1 cellular context compared by ENCODE assay signal in the genomic region with DNA sequence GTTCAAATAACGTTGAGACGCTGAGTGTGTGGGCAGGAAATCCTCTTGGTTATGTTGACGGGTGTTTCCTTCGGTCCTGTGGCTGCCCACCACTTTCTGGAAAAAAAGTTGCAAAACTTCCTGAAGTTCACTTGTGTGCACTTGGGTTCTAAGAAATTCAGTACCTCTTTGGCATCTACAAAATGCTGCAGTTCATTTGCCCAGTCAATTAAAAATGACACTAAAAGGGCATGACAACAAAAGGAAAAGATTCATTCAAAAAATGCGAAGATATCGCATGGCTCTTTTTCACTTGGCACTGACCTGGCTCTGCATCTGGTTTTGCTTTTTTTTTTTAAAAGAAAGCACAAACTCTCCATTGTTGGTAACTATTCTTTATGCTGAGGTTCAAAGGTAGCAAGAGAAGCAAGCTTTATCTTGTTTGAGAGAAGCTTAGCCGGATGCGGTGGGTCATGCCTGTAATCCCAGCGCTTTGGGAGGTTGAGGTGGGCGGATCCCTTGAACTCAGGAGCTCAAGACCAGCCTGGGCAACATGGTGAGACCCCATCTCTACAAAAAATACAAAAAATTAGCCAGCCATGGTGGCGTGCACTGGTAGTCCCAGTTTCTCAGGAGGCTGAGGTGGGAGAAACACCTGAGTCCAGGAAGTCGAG.
TF ChIP-seq lines count a peak whose summit lies in the region.

No MANE protein-coding gene starts in this region.

TF ChIP-seq in HepG2, 621 proteins besides CTCF, POLR2A, EP300 and RAD21 (continued from another document and continues in another):
- TF ChIP-seq, protein P1, sequence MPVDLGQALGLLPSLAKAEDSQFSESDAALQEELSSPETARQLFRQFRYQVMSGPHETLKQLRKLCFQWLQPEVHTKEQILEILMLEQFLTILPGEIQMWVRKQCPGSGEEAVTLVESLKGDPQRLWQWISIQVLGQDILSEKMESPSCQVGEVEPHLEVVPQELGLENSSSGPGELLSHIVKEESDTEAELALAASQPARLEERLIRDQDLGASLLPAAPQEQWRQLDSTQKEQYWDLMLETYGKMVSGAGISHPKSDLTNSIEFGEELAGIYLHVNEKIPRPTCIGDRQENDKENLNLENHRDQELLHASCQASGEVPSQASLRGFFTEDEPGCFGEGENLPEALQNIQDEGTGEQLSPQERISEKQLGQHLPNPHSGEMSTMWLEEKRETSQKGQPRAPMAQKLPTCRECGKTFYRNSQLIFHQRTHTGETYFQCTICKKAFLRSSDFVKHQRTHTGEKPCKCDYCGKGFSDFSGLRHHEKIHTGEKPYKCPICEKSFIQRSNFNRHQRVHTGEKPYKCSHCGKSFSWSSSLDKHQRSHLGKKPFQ (CRISPR knock-in tag; IDR thresholded peaks at IDR 0.05; ENCODE audit: insufficient replicate concordance) = peak; percentile 47
- TF ChIP-seq, protein P2, sequence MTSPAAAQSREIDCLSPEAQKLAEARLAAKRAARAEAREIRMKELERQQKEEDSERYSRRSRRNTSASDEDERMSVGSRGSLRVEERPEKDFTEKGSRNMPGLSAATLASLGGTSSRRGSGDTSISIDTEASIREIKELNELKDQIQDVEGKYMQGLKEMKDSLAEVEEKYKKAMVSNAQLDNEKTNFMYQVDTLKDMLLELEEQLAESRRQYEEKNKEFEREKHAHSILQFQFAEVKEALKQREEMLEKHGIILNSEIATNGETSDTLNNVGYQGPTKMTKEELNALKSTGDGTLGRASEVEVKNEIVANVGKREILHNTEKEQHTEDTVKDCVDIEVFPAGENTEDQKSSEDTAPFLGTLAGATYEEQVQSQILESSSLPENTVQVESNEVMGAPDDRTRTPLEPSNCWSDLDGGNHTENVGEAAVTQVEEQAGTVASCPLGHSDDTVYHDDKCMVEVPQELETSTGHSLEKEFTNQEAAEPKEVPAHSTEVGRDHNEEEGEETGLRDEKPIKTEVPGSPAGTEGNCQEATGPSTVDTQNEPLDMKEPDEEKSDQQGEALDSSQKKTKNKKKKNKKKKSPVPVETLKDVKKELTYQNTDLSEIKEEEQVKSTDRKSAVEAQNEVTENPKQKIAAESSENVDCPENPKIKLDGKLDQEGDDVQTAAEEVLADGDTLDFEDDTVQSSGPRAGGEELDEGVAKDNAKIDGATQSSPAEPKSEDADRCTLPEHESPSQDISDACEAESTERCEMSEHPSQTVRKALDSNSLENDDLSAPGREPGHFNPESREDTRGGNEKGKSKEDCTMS (CRISPR knock-in tag; conservative IDR thresholded peaks at IDR 0.05) = 0 out of 2 replicates have a peak, but pooled peaks have one; percentile 4
- TF ChIP-seq JUN (CRISPR knock-in tag; IDR thresholded peaks at IDR 0.05) (no peak), NONO (IDR thresholded peaks at IDR 0.05) (no peak), NONO (CRISPR knock-in tag; conservative IDR thresholded peaks at IDR 0.05) (0 out of 2 replicates have a peak, but pooled peaks have one; percentile 21), SAP130 (CRISPR knock-in tag; IDR thresholded peaks at IDR 0.05; ENCODE audit: low read depth) (peak; percentile 67; the same call in 1 of the 2 replicates), ATF1 (CRISPR knock-in tag; IDR thresholded peaks at IDR 0.05) (no peak), ZNF672 (CRISPR knock-in tag; IDR thresholded peaks at IDR 0.05) (no peak), TAF1 (CRISPR knock-in tag; IDR thresholded peaks at IDR 0.05) (peak; percentile 10; the same call in 1 of the 2 replicates), ZNF746 (CRISPR knock-in tag; IDR thresholded peaks at IDR 0.05) (peak; percentile 65; the same call in 1 of the 2 replicates), CREM (IDR thresholded peaks at IDR 0.05) (peak; percentile 67; the same call in 1 of the 2 replicates), CREM (CRISPR knock-in tag; IDR thresholded peaks at IDR 0.05) (no peak), MTF2 (CRISPR knock-in tag; IDR thresholded peaks at IDR 0.05; ENCODE audit: borderline replicate concordance) (no peak), GATAD1 (CRISPR knock-in tag; IDR thresholded peaks at IDR 0.05) (0 out of 2 replicates have a peak, but pooled peaks have one; percentile 29), ZNF329 (CRISPR knock-in tag; IDR thresholded peaks at IDR 0.05; ENCODE audit: low read depth) (no peak), ELF1 (CRISPR knock-in tag; IDR thresholded peaks at IDR 0.05) (no peak), NFIC (IDR thresholded peaks at IDR 0.05; ENCODE audit: low read length) (peak; percentile 62; the same call in 1 of the 2 replicates), MAX (IDR thresholded peaks at IDR 0.05) (no peak), MYC (CRISPR knock-in tag; IDR thresholded peaks at IDR 0.05; ENCODE audit: borderline replicate concordance) (peak; percentile 20; the same call in 1 of the 2 replicates), TEAD3 (CRISPR knock-in tag; optimal IDR thresholded peaks at IDR 0.05; ENCODE audit: borderline replicate concordance) (peak; percentile 75), RARA (CRISPR knock-in tag; IDR thresholded peaks at IDR 0.05) (peak; percentile 73), ARID2 (CRISPR knock-in tag; IDR thresholded peaks at IDR 0.05; ENCODE audit: borderline replicate concordance) (no peak), ZNF775 (CRISPR knock-in tag; IDR thresholded peaks at IDR 0.05; ENCODE audit: borderline replicate concordance) (peak; percentile 98), REST (IDR thresholded peaks at IDR 0.05; ENCODE audit: borderline replicate concordance in 1 of 2, low read depth in 1 of 2, low read length in 2 of 2) (0 out of 4 replicates have a peak, but pooled peaks of 1 of the 2 experiments have one; percentile 23), SP5 (CRISPR knock-in tag; IDR thresholded peaks at IDR 0.05; ENCODE audit: borderline replicate concordance, low read depth) (peak; percentile 87), ZEB1 (IDR thresholded peaks at IDR 0.05; ENCODE audit: insufficient replicate concordance, low read depth) (no peak), TOPORS (CRISPR knock-in tag; IDR thresholded peaks at IDR 0.05) (no peak), ZBTB39 (CRISPR knock-in tag; IDR thresholded peaks at IDR 0.05) (no peak), RAD51 (IDR thresholded peaks at IDR 0.05; ENCODE audit: borderline replicate concordance) (no peak), SIX1 (CRISPR knock-in tag; IDR thresholded peaks at IDR 0.05; ENCODE audit: borderline replicate concordance) (peak; percentile 40; the same call in 1 of the 2 replicates), RCOR2 (CRISPR knock-in tag; IDR thresholded peaks at IDR 0.05) (peak; percentile 70), POLR2AphosphoS5 (IDR thresholded peaks at IDR 0.05; ENCODE audit: low read depth, low read length) (0 out of 2 replicates have a peak, but pooled peaks have one; percentile 31), HMG20B (CRISPR knock-in tag; conservative IDR thresholded peaks at IDR 0.05) (no peak), FOSL2 (CRISPR knock-in tag; IDR thresholded peaks at IDR 0.05) (peak; percentile 73)
- TF ChIP-seq, protein P3, sequence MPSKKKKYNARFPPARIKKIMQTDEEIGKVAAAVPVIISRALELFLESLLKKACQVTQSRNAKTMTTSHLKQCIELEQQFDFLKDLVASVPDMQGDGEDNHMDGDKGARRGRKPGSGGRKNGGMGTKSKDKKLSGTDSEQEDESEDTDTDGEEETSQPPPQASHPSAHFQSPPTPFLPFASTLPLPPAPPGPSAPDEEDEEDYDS (CRISPR knock-in tag; IDR thresholded peaks at IDR 0.05) = peak; percentile 63
- TF ChIP-seq, protein P4, sequence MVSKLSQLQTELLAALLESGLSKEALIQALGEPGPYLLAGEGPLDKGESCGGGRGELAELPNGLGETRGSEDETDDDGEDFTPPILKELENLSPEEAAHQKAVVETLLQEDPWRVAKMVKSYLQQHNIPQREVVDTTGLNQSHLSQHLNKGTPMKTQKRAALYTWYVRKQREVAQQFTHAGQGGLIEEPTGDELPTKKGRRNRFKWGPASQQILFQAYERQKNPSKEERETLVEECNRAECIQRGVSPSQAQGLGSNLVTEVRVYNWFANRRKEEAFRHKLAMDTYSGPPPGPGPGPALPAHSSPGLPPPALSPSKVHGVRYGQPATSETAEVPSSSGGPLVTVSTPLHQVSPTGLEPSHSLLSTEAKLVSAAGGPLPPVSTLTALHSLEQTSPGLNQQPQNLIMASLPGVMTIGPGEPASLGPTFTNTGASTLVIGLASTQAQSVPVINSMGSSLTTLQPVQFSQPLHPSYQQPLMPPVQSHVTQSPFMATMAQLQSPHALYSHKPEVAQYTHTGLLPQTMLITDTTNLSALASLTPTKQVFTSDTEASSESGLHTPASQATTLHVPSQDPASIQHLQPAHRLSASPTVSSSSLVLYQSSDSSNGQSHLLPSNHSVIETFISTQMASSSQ (IDR thresholded peaks at IDR 0.05; ENCODE audit: low read depth) = 0 out of 2 replicates have a peak, but pooled peaks have one; percentile 17
- TF ChIP-seq, protein P4 (CRISPR knock-in tag; IDR thresholded peaks at IDR 0.05; ENCODE audit: borderline replicate concordance) = peak; percentile 76; the same call in 1 of the 2 replicates
- TF ChIP-seq, protein P5, sequence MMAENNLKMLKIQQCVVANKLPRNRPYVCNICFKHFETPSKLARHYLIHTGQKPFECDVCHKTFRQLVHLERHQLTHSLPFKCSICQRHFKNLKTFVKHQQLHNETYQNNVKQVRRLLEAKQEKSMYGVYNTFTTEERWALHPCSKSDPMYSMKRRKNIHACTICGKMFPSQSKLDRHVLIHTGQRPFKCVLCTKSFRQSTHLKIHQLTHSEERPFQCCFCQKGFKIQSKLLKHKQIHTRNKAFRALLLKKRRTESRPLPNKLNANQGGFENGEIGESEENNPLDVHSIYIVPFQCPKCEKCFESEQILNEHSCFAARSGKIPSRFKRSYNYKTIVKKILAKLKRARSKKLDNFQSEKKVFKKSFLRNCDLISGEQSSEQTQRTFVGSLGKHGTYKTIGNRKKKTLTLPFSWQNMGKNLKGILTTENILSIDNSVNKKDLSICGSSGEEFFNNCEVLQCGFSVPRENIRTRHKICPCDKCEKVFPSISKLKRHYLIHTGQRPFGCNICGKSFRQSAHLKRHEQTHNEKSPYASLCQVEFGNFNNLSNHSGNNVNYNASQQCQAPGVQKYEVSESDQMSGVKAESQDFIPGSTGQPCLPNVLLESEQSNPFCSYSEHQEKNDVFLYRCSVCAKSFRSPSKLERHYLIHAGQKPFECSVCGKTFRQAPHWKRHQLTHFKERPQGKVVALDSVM (CRISPR knock-in tag; IDR thresholded peaks at IDR 0.05) = 0 out of 2 replicates have a peak, but pooled peaks have one; percentile 15
- TF ChIP-seq, protein P6, sequence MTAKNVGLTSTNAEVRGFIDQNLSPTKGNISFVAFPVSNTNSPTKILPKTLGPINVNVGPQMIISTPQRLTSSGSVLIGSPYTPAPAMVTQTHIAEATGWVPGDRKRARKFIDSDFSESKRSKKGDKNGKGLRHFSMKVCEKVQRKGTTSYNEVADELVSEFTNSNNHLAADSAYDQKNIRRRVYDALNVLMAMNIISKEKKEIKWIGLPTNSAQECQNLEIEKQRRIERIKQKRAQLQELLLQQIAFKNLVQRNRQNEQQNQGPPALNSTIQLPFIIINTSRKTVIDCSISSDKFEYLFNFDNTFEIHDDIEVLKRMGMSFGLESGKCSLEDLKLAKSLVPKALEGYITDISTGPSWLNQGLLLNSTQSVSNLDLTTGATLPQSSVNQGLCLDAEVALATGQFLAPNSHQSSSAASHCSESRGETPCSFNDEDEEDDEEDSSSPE (CRISPR knock-in tag; IDR thresholded peaks at IDR 0.05) = peak; percentile 19; the same call in 1 of the 2 replicates
